In genomic region chr1:28581531-28582247, GRCh38 we compare ENCODE assay signal across 8 cellular contexts. TPM values are rescaled to one million over a fixed set of nuclear protein-coding genes. Genes with fewer than 3 reads are reported as not detected.
A peak's percentile ranks its signal among the peaks of the same experiment; 100 is the strongest.
DNase-seq lines count a peak whose midpoint lies in the region; ATAC-seq and TF ChIP-seq lines count a peak whose summit lies in the region.

No MANE protein-coding gene starts in this region.

- no peaks in the 10 kb centered on the region for H3K9me3 Mint-ChIP-seq in progenitor cell of endocrine pancreas (ENCODE audit: low read depth)

- H3K27ac ChIP-seq in adipose tissue (ENCODE audit: low read depth, low read length): peak overlapping the region; percentile 33
- H3K27ac ChIP-seq in heart right ventricle: peak overlapping the region; percentile 72 to 94 (median 87)

- intact Hi-C loops in heart right ventricle (cut with DNase I): loop anchor here in 2 of 10 donors (2.0 kb wide), 1 partner anchor 29 kb away; the partner anchor contains the start of gene TRNAU1AP (in 2 of the 2)

- DNase-seq in NCI-H128 (lab: John Stamatoyannopoulos, UW; ENCODE audit: unreplicated experiment): peak; percentile 96
- peak; percentile 75 to 88 for DNase-seq in SW 1271 (lab: John Stamatoyannopoulos, UW)
- peak; percentile 94 to 95 for DNase-seq in heart right ventricle
- DNase-seq in progenitor cell of endocrine pancreas (ENCODE audit: low spot score, unreplicated experiment): peak; percentile 92
- DNase-seq in ureter (ENCODE audit: low spot score): peak; percentile 97

- H3K4me1 ChIP-seq in heart right ventricle: peaks cover 0 to 48% (median 26%) of the 10 kb centered on the region in 9 donors

- 0 to 1% (median 0%) methylated on average over 72 to 75 of the region's 75 CpGs for WGBS in adipose tissue, 3 donors
- WGBS in heart right ventricle, 2 donors: 0 to 1% methylated on average over 72 to 75 of the region's 75 CpGs

- H3K9me3 ChIP-seq in heart right ventricle: no peaks in the 10 kb centered on the region

- H3K27me3 ChIP-seq in heart right ventricle: no peaks in the 10 kb centered on the region

- H3K36me3 ChIP-seq in heart right ventricle: peaks cover 3 to 40% (median 23%) of the 10 kb centered on the region in 9 donors

- peak overlapping the region; percentile 95 for H3K27ac Mint-ChIP-seq in progenitor cell of endocrine pancreas

- ATAC-seq in HG02678 (IDR thresholded peaks at IDR 0.05; ENCODE audit: unreplicated experiment) (peak; percentile 86), heart right ventricle (peak; percentile 98 to 99 (median 99))

- H3K4me1 Mint-ChIP-seq in progenitor cell of endocrine pancreas (ENCODE audit: low read depth): peaks cover 19% of the 10 kb centered on the region

- peaks cover 21% of the 10 kb centered on the region for H3K36me3 Mint-ChIP-seq in progenitor cell of endocrine pancreas (ENCODE audit: insufficient read depth)

- 0 out of 2 replicates have a peak, but pooled peaks have one; percentile 0 for TF ChIP-seq CTCF in GM12874 (IDR thresholded peaks at IDR 0.05; ENCODE audit: insufficient read depth, low read depth, low read length)
- peak in 2 of 9 donors; percentile 0 to 29 for TF ChIP-seq CTCF in heart right ventricle (IDR thresholded peaks at IDR 0.05)
- TF ChIP-seq CTCF in progenitor cell of endocrine pancreas (IDR thresholded peaks at IDR 0.05; ENCODE audit: unreplicated experiment): no peak

- peak overlapping the region; percentile 73 to 98 (median 90) for H3K4me3 ChIP-seq in heart right ventricle

- peaks cover 3% of the 10 kb centered on the region for H3K27me3 Mint-ChIP-seq in progenitor cell of endocrine pancreas

- peak overlapping the region; percentile 87 for H3K4me3 Mint-ChIP-seq in progenitor cell of endocrine pancreas (ENCODE audit: low read depth)

RNA-seq across cellular contexts. Expression of gene RAB42, which starts 10.4 kb away (rescaled TPM):
- polyA plus RNA-seq in adipose tissue: 1 to 10 TPM in 2 of 3 donors, under 1 TPM in 1; 0.59 to 5.7 (median 1.7) TPM
- 1 to 10 TPM in 3 of 10 donors, under 1 TPM in 7; 0.17 to 3.4 (median 0.50) TPM for total RNA-seq in heart right ventricle
- under 1 TPM; 0.57 to 0.59 TPM for polyA plus RNA-seq in heart right ventricle
- total RNA-seq in progenitor cell of endocrine pancreas: 0.65 and 2.1 TPM in 2 replicates
- 1.9 TPM for total RNA-seq in ureter

RNA-seq across cellular contexts. Expression of gene TRNAU1AP, which starts 28.8 kb away (rescaled TPM):
- polyA plus RNA-seq in adipose tissue (10 to 100 TPM; 12.8 to 20.8 (median 17.0) TPM), heart right ventricle (10 to 100 TPM; 17.3 to 21.4 TPM)
- total RNA-seq in heart right ventricle (10 to 100 TPM; 13.1 to 21.2 (median 15.2) TPM), progenitor cell of endocrine pancreas (38.6 and 39.6 TPM in 2 replicates), ureter (31.3 TPM)

Comparison
In these comparisons a context has a peak if more than half of its experiments do, and no peak if none do; other contexts are left out.
1. Peak in every context shown above with its lines: DNase-seq, ATAC-seq, H3K4me3 ChIP-seq and H3K27ac ChIP-seq.